ENCODE assay signal across 9 cellular contexts in the genomic region with DNA sequence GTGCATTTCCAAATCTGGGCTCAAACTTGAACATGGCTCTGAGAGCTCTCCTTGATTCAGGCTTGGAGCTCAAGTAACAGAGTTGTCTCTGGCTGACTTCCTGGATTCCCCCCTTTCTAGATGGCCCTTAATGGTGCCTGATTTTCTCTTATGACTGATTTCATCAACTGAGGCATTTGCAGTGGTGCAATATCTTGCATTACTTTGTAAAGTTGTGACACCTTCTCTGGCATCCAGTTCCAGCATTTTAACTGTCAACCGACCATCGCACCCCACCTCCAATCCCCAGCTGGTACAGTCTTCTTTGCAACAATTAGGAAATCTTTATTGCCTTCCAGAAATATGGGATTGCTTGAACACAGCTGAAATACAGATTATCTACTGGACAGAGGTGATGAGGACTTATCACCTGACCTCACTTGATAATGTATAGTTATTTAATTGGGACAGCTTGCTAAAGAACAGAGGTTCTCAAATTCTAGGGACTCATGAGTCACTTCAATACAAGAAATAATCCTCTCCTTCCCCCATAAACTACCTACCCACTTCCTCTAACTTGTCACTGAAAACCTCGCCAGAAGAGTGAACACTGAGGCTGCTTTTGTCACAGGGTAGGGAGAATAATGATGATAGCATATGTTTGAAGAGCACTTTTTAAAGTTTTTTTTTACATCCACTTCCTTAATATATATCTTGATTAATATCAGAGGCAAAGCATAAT. TPM values are rescaled to one million over a fixed set of nuclear protein-coding genes. Genes with fewer than 3 reads are reported as not detected.
DNase-seq lines count a peak whose midpoint lies in the region; ATAC-seq, FAIRE-seq and TF ChIP-seq lines count a peak whose summit lies in the region.
"Had no signal": no experiment of that assay in that cellular context is flagged by ENCODE, and none has a peak within 500 bp of the region (broad histone marks: within the 10 kb centered on the region; RNA-seq: fewer than 3 reads in every experiment).

No MANE protein-coding gene starts in this region.

- H3K4me1 ChIP-seq in SJSA1 (replicated peaks) (peaks cover 91% of the 10 kb centered on the region), mucosa of descending colon (ENCODE audit: low read depth) (peaks cover 20% of the 10 kb centered on the region), testis (no peaks in the 10 kb centered on the region), right lobe of liver (peaks cover 0 to 19% (median 7%) of the 10 kb centered on the region in 4 donors)

- H3K36me3 ChIP-seq in SJSA1: no peaks in the 10 kb centered on the region
- no peaks in the 10 kb centered on the region for H3K36me3 ChIP-seq in mucosa of descending colon (ENCODE audit: low read depth)
- H3K36me3 ChIP-seq in testis (ENCODE audit: low read depth, missing control alignments): no peaks in the 10 kb centered on the region
- H3K36me3 ChIP-seq in right lobe of liver: no peaks in the 10 kb centered on the region

- H3K4me3 ChIP-seq in SJSA1: no peak overlapping the region
- no peak overlapping the region for H3K4me3 ChIP-seq in mucosa of descending colon
- no peak overlapping the region for H3K4me3 ChIP-seq in testis
- no peak overlapping the region for H3K4me3 ChIP-seq in right lobe of liver

- peak; percentile 73 for FAIRE-seq in GM12892 (lab: Jason Lieb, UNC)

- no peak for DNase-seq in GM12892 (ENCODE audit: insufficient read length)
- no peak for DNase-seq in SJSA1 (ENCODE audit: low read depth in 1 of 2, low spot score in 2 of 2)
- no peak for DNase-seq in mucosa of descending colon
- no peak for DNase-seq in NCI-H2196 (lab: John Stamatoyannopoulos, UW; ENCODE audit: unreplicated experiment)
- DNase-seq in testis: no peak
- DNase-seq in right lobe of liver: no peak
- DNase-seq: anterior cingulate cortex had no signal

- H3K27ac ChIP-seq in SJSA1 (peak overlapping the region; percentile 95), testis (no peak overlapping the region), right lobe of liver (no peak overlapping the region)

- H3K27me3 ChIP-seq in SJSA1 (replicated peaks): no peaks in the 10 kb centered on the region
- no peaks in the 10 kb centered on the region for H3K27me3 ChIP-seq in testis
- no peaks in the 10 kb centered on the region for H3K27me3 ChIP-seq in right lobe of liver

- TF ChIP-seq CTCF in mucosa of descending colon (IDR thresholded peaks at IDR 0.05): no peak
- TF ChIP-seq CTCF in testis (IDR thresholded peaks at IDR 0.05): no peak
- TF ChIP-seq CTCF in right lobe of liver (IDR thresholded peaks at IDR 0.05): no peak

- ATAC-seq in HG02610 (IDR thresholded peaks at IDR 0.05; ENCODE audit: unreplicated experiment) (peak; percentile 62), mucosa of descending colon (peak; percentile 27), GM21576 (IDR thresholded peaks at IDR 0.05; ENCODE audit: unreplicated experiment) (no peak), right lobe of liver (no peak)

- intact Hi-C loops in mucosa of descending colon (cut with DNase I, micrococcal nuclease) (loop anchor here in 1 of 2 donors (10.0 kb wide), 1 partner anchor 182 kb away; no protein-coding TSS in a partner anchor), testis (cut with DNase I; ENCODE audit: low total_unique reads) (loop anchor here (10.0 kb wide), 1 partner anchor 182 kb away; no protein-coding TSS in a partner anchor), right lobe of liver (cut with DNase I) (loop anchor here in 1 of 2 donors (5.0 kb wide), 1 partner anchor 180 kb away; no protein-coding TSS in a partner anchor)

- WGBS in testis, 2 donors: 91% methylated on average over 3 of the region's 3 CpGs
- WGBS in right lobe of liver (ENCODE audit: insufficient coverage, low coverage, low lambda C conversion rate, missing lambda C conversion rate): 51% methylated on average over 3 of the region's 3 CpGs

- TF ChIP-seq POLR2A in GM12892 (IDR thresholded peaks at IDR 0.05; ENCODE audit: low read depth, low read length) (no peak), testis (IDR thresholded peaks at IDR 0.05) (no peak), right lobe of liver (IDR thresholded peaks at IDR 0.05) (no peak)

- H3K9me3 ChIP-seq in SJSA1 (replicated peaks) (no peaks in the 10 kb centered on the region), mucosa of descending colon (no peaks in the 10 kb centered on the region), testis (no peaks in the 10 kb centered on the region), right lobe of liver (no peaks in the 10 kb centered on the region)

RNA-seq across cellular contexts. Expression of a gene that starts 41.8 kb away (rescaled TPM):
- 2.6 TPM for polyA plus RNA-seq in GM12892 (2012; ENCODE audit: missing spikeins)
- 17.4 and 27.0 TPM in 2 replicates for total RNA-seq in SJSA1 (2014; rRNA removed; shearing (Covaris generic))
- total RNA-seq in mucosa of descending colon (10 to 100 TPM in 2 of 3 donors, 1 to 10 TPM in 1; 8.9 to 37.0 (median 17.1) TPM), testis (10 to 100 TPM; 16.7 to 20.1 TPM), right lobe of liver (10 to 100 TPM in 1 of 6 experiments, 1 to 10 TPM in 4, under 1 TPM in 1; 0.97 to 10.8 (median 3.6) TPM)
- polyA plus RNA-seq in testis (ENCODE audit: insufficient read depth, low read depth, low replicate concordance): 16.5 TPM

Comparison
In these comparisons a context has a peak if more than half of its experiments do, and no peak if none do; other contexts are left out.
1. ATAC-seq: peak in HG02610 (single experiment) and mucosa of descending colon (single experiment); none in GM21576 (single experiment) and right lobe of liver (0 of 4).